22 cellular contexts compared by ENCODE assay signal in genomic region chr3:131702156-131702555, GRCh38.
DNase-seq lines count a peak whose midpoint lies in the region; ATAC-seq, FAIRE-seq and TF ChIP-seq lines count a peak whose summit lies in the region.
"Had no signal": no experiment of that assay in that cellular context is flagged by ENCODE, and none has a peak within 500 bp of the region (broad histone marks: within the 10 kb centered on the region; RNA-seq: fewer than 3 reads in every experiment).

No MANE protein-coding gene starts in this region.

- no peaks in the 10 kb centered on the region for H3K27me3 ChIP-seq in bronchial epithelial cell (ENCODE audit: control insufficient read depth, insufficient read depth, low read length)
- H3K27me3 ChIP-seq: Peyer's patch had no signal

- H3K4me3 ChIP-seq in bronchial epithelial cell (ENCODE audit: low read depth, low read length), result no peak overlapping the region
- H3K4me3 ChIP-seq: Peyer's patch, SJCRH30 had no signal

- no peak for FAIRE-seq in bronchial epithelial cell (lab: Jason Lieb, UNC)
- FAIRE-seq: GM12891 had no signal

- DNase-seq in EH (ENCODE audit: low read depth), result peak; percentile 78
- DNase-seq in LHCN-M2 (ENCODE audit: low read depth), result peak; percentile 19
- peak; percentile 18 for DNase-seq in bronchial epithelial cell (ENCODE audit: low read depth)
- DNase-seq in NCI-H1417 (lab: John Stamatoyannopoulos, UW), result no peak
- no peak for DNase-seq in NK-92 treated with Interleukin-12 subunit alpha and Interleukin-12 subunit beta, amount 100 ng/mL, for 24 hours (lab: John Stamatoyannopoulos, UW)
- DNase-seq: ACHN, DMS79, GOT3, MM.1S, NCI-H1092, NCI-H1436 treated with DMSO at 0.1 percent for 48 hours, NCI-H1930, NCI-H2227 treated with DMSO at 0.1 percent for 48 hours, NCI-H510A treated with DMSO at 0.1 percent for 48 hours, NCI-H748 treated with DMSO at 0.1 percent for 48 hours, Peyer's patch, SJCRH30, T-cell had no signal

- H3K36me3 ChIP-seq in bronchial epithelial cell (ENCODE audit: control insufficient read depth, insufficient read depth, low read length), result no peaks in the 10 kb centered on the region
- H3K36me3 ChIP-seq: Peyer's patch, SJCRH30 had no signal

- TF ChIP-seq CTCF in bronchial epithelial cell (IDR thresholded peaks at IDR 0.05; ENCODE audit: insufficient read depth, low read length, severe bottlenecking), result no peak

- ATAC-seq in GM18520 (IDR thresholded peaks at IDR 0.05; ENCODE audit: unreplicated experiment) (no peak), HG03025 (IDR thresholded peaks at IDR 0.05; ENCODE audit: low FRiP score, unreplicated experiment) (no peak)
- ATAC-seq: HCT116, T-cell had no signal

Comparison
In these comparisons a context has a peak if more than half of its experiments do, and no peak if none do; other contexts are left out.
1. DNase-seq: peak in EH (single experiment), LHCN-M2 (single experiment) and bronchial epithelial cell (single experiment); none in NCI-H1417 (0 of 3) and NK-92 treated with Interleukin-12 subunit alpha and Interleukin-12 subunit beta, amount 100 ng/mL, for 24 hours (single experiment).